1 cellular context compared by ENCODE assay signal in genomic region chr4:109075617-109076016, GRCh38.
TF ChIP-seq lines count a peak whose summit lies in the region.

No MANE protein-coding gene starts in this region.

TF ChIP-seq in K562, 482 proteins besides CTCF, POLR2A, EP300 and RAD21 (continued from another document):
- no peak for TF ChIP-seq ZNF551 (CRISPR knock-in tag; IDR thresholded peaks at IDR 0.05)
- TF ChIP-seq ZNF644 (tag; IDR thresholded peaks at IDR 0.05; ENCODE audit: low read depth), result no peak
- no peak for TF ChIP-seq ZBTB49 (CRISPR knock-in tag; IDR thresholded peaks at IDR 0.05; ENCODE audit: borderline replicate concordance)
- TF ChIP-seq, protein P1, sequence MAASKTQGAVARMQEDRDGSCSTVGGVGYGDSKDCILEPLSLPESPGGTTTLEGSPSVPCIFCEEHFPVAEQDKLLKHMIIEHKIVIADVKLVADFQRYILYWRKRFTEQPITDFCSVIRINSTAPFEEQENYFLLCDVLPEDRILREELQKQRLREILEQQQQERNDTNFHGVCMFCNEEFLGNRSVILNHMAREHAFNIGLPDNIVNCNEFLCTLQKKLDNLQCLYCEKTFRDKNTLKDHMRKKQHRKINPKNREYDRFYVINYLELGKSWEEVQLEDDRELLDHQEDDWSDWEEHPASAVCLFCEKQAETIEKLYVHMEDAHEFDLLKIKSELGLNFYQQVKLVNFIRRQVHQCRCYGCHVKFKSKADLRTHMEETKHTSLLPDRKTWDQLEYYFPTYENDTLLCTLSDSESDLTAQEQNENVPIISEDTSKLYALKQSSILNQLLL (CRISPR knock-in tag; IDR thresholded peaks at IDR 0.05; ENCODE audit: borderline replicate concordance), result no peak
- no peak for TF ChIP-seq ZNF3 (CRISPR knock-in tag; IDR thresholded peaks at IDR 0.05)
- TF ChIP-seq MEF2A (IDR thresholded peaks at IDR 0.05; ENCODE audit: control insufficient read depth, low read depth, low read length), result no peak
- TF ChIP-seq, protein P2, sequence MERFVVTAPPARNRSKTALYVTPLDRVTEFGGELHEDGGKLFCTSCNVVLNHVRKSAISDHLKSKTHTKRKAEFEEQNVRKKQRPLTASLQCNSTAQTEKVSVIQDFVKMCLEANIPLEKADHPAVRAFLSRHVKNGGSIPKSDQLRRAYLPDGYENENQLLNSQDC (CRISPR knock-in tag; IDR thresholded peaks at IDR 0.05), result no peak
- TF ChIP-seq CHAMP1 (IDR thresholded peaks at IDR 0.05), result no peak
- TF ChIP-seq ZNF212 (CRISPR knock-in tag; IDR thresholded peaks at IDR 0.05), result no peak
- no peak for TF ChIP-seq DACH1 (IDR thresholded peaks at IDR 0.05; ENCODE audit: partially characterized antibody)
- TF ChIP-seq TRIM28 (IDR thresholded peaks at IDR 0.05), result no peak
- TF ChIP-seq SIRT6 (IDR thresholded peaks at IDR 0.05; ENCODE audit: low read depth, low read length), result no peak
- TF ChIP-seq ZNF140 (CRISPR knock-in tag; IDR thresholded peaks at IDR 0.05), result no peak
- TF ChIP-seq SAFB (IDR thresholded peaks at IDR 0.05; ENCODE audit: borderline replicate concordance, low read depth, low read length), result no peak
- TF ChIP-seq GATAD2B (IDR thresholded peaks at IDR 0.05; ENCODE audit: borderline replicate concordance), result no peak
- TF ChIP-seq, protein P3, sequence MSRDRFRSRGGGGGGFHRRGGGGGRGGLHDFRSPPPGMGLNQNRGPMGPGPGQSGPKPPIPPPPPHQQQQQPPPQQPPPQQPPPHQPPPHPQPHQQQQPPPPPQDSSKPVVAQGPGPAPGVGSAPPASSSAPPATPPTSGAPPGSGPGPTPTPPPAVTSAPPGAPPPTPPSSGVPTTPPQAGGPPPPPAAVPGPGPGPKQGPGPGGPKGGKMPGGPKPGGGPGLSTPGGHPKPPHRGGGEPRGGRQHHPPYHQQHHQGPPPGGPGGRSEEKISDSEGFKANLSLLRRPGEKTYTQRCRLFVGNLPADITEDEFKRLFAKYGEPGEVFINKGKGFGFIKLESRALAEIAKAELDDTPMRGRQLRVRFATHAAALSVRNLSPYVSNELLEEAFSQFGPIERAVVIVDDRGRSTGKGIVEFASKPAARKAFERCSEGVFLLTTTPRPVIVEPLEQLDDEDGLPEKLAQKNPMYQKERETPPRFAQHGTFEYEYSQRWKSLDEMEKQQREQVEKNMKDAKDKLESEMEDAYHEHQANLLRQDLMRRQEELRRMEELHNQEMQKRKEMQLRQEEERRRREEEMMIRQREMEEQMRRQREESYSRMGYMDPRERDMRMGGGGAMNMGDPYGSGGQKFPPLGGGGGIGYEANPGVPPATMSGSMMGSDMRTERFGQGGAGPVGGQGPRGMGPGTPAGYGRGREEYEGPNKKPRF (IDR thresholded peaks at IDR 0.05; ENCODE audit: low read depth, low read length), result no peak
- no peak for TF ChIP-seq DIDO1 (tag; IDR thresholded peaks at IDR 0.05; ENCODE audit: low read depth)
